In genomic region chr2:143802871-143803650, GRCh38 we compare ENCODE assay signal across 10 cellular contexts.
DNase-seq lines count a peak whose midpoint lies in the region; ATAC-seq and TF ChIP-seq lines count a peak whose summit lies in the region.
"Had no signal": no experiment of that assay in that cellular context is flagged by ENCODE, and none has a peak within 500 bp of the region (broad histone marks: within the 10 kb centered on the region; RNA-seq: fewer than 3 reads in every experiment).

No MANE protein-coding gene starts in this region.

- H3K4me3 ChIP-seq in thyroid gland (replicated peaks in 1 of 3) = no peak overlapping the region

- H3K36me3 ChIP-seq in thyroid gland = no peaks in the 10 kb centered on the region

- H3K9me3 ChIP-seq in thyroid gland = no peaks in the 10 kb centered on the region

- CTCF ChIA-PET in activated CD4-positive, alpha-beta T cell treated with anti-CD3 and anti-CD28 coated beads, Interleukin-2, amount 10 ng/mL, durations not matched to agents 7 days and 5 days (lab: Charles Lee) = interaction anchor here (0.7 kb wide), 2 partner anchors 9 to 714 kb away, joined by 3 to 4 read pairs; no protein-coding TSS in a partner anchor

- ATAC-seq in GM19467 (IDR thresholded peaks at IDR 0.05; ENCODE audit: unreplicated experiment) (peak; percentile 71), HG03064 (IDR thresholded peaks at IDR 0.05; ENCODE audit: low read depth, unreplicated experiment) (peak; percentile 94)
- ATAC-seq in activated T-helper 17 cell treated with anti-CD3 and anti-CD28 coated beads, Interleukin-2, amount 50 U/mL, for 72 hours (replicated peaks) = peak; percentile 83
- ATAC-seq: esophagus mucosa had no signal

- peak overlapping the region; percentile 78 for H3K27ac Mint-ChIP-seq in activated T-helper 17 cell treated with anti-CD3 and anti-CD28 coated beads, Interleukin-2, amount 50 U/mL, for 72 hours
- no peak overlapping the region for H3K27ac Mint-ChIP-seq in activated CD4-positive, alpha-beta T cell treated with anti-CD3 and anti-CD28 coated beads, Interleukin-2, amount 10 ng/mL, durations not matched to agents 7 days and 5 days
- H3K27ac Mint-ChIP-seq: activated naive CD8-positive, alpha-beta T cell had no signal

- intact Hi-C loops in thyroid gland (cut with DNase I) = no loop called here

- H3K4me3 Mint-ChIP-seq in activated T-helper 17 cell treated with anti-CD3 and anti-CD28 coated beads, Interleukin-2, amount 50 U/mL, for 72 hours = peak overlapping the region; percentile 60
- H3K4me3 Mint-ChIP-seq in activated CD4-positive, alpha-beta T cell treated with anti-CD3 and anti-CD28 coated beads, Interleukin-2, amount 10 ng/mL, durations not matched to agents 7 days and 5 days = no peak overlapping the region
- H3K4me3 Mint-ChIP-seq: activated naive CD8-positive, alpha-beta T cell had no signal

- POLR2A ChIA-PET in activated CD4-positive, alpha-beta T cell treated with anti-CD3 and anti-CD28 coated beads, Interleukin-2, amount 10 ng/mL, durations not matched to agents 7 days and 5 days (lab: Charles Lee) = no interaction called here

- H3K27ac ChIP-seq in thyroid gland = no peak overlapping the region

- 91% methylated on average over 5 of the region's 5 CpGs for WGBS in thyroid gland, 2 donors

- no peaks in the 10 kb centered on the region for H3K36me3 Mint-ChIP-seq in activated T-helper 17 cell treated with anti-CD3 and anti-CD28 coated beads, Interleukin-2, amount 50 U/mL, for 72 hours (ENCODE audit: low read depth)
- H3K36me3 Mint-ChIP-seq in activated CD4-positive, alpha-beta T cell treated with anti-CD3 and anti-CD28 coated beads, Interleukin-2, amount 10 ng/mL, durations not matched to agents 7 days and 5 days (ENCODE audit: low read depth) = peaks cover 2% of the 10 kb centered on the region
- H3K36me3 Mint-ChIP-seq: activated naive CD8-positive, alpha-beta T cell had no signal

- no peak for TF ChIP-seq CTCF in GM13976 (IDR thresholded peaks at IDR 0.05; ENCODE audit: borderline replicate concordance, control extremely low read depth, extremely low read depth, insufficient read depth, missing control alignments)
- TF ChIP-seq CTCF in thyroid gland (IDR thresholded peaks at IDR 0.05) = no peak

- peaks cover 7% of the 10 kb centered on the region for H3K4me1 Mint-ChIP-seq in activated T-helper 17 cell treated with anti-CD3 and anti-CD28 coated beads, Interleukin-2, amount 50 U/mL, for 72 hours
- H3K4me1 Mint-ChIP-seq in activated CD4-positive, alpha-beta T cell treated with anti-CD3 and anti-CD28 coated beads, Interleukin-2, amount 10 ng/mL, durations not matched to agents 7 days and 5 days = peaks cover 8% of the 10 kb centered on the region

- H3K4me1 ChIP-seq in thyroid gland = no peaks in the 10 kb centered on the region

- TF ChIP-seq POLR2A in thyroid gland (IDR thresholded peaks at IDR 0.05) = no peak

- peak; percentile 55 for DNase-seq in GM13976 (ENCODE audit: low spot score)
- no peak for DNase-seq in thyroid gland
- DNase-seq in NCI-H187 (lab: John Stamatoyannopoulos, UW) = no peak
- DNase-seq in activated CD4-positive, alpha-beta T cell treated with anti-CD3 and anti-CD28 coated beads, Interleukin-2, amount 10 ng/mL, durations not matched to agents 7 days and 5 days = no peak
- DNase-seq in SIG-M5 treated with dmso at 0.1 percent for 504 hours (lab: John Stamatoyannopoulos, UW; ENCODE audit: unreplicated experiment) = no peak

- no peaks in the 10 kb centered on the region for H3K27me3 ChIP-seq in thyroid gland

- H3K27me3 Mint-ChIP-seq in activated T-helper 17 cell treated with anti-CD3 and anti-CD28 coated beads, Interleukin-2, amount 50 U/mL, for 72 hours = peaks cover 4% of the 10 kb centered on the region
- H3K27me3 Mint-ChIP-seq in activated CD4-positive, alpha-beta T cell treated with anti-CD3 and anti-CD28 coated beads, Interleukin-2, amount 10 ng/mL, durations not matched to agents 7 days and 5 days = no peaks in the 10 kb centered on the region

- H3K9me3 Mint-ChIP-seq in activated T-helper 17 cell treated with anti-CD3 and anti-CD28 coated beads, Interleukin-2, amount 50 U/mL, for 72 hours = no peaks in the 10 kb centered on the region
- H3K9me3 Mint-ChIP-seq in activated CD4-positive, alpha-beta T cell treated with anti-CD3 and anti-CD28 coated beads, Interleukin-2, amount 10 ng/mL, durations not matched to agents 7 days and 5 days = peaks cover 4% of the 10 kb centered on the region

- in situ Hi-C loops in GM13976 (cut with MboI; ENCODE audit: low sequenced_read_pairs, unreplicated experiment) = no loop called here
